Comparison of ENCODE assay signal across 8 cellular contexts in the genomic region with DNA sequence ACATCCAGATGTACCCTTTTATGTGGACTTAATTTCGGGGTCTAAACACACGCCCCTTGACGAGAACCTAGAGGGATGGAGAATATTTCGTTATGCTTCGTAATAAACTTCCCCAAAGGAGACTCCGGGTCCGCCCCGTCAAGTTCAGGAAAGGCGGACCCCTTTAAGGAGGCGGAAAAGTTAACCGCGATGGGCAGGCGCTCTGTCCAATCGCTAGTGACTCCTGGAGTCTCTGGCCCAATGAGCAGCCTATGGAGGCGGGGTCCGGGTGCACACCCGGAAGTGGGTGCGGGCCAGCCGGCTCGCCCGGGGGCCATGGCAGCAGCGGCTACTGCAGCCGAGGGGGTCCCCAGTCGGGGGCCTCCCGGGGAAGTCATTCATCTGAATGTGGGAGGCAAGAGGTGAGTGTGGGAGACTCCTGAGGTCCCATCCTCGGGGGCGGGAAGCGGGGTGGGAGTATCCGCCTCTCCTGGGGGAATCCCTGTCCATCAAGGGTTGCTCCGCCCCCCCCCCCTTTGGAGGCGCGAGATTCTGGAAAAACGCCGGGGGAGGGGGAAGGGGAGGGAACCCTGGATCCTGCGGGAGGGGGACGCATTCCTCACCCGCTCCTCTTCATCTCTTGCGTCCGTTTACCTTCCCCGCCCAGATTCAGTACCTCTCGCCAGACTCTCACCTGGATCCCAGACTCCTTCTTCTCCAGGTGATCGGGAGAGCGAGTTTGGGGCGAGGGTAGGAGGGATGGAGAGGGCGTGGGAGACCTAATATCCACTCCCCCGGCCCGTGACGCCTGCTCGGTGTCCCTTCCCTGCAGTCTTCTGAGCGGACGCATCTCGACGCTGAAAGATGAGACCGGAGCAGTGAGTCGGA. TPM values are rescaled to one million over a fixed set of nuclear protein-coding genes. Genes with fewer than 3 reads are reported as not detected.
DNase-seq lines count a peak whose midpoint lies in the region; ATAC-seq and TF ChIP-seq lines count a peak whose summit lies in the region.

SHKBP1 (plus strand) TSS at position 289 of the 867 bp plus-strand sequence; CDS start at position 316, 27 bp downstream.

- peaks cover 0 to 37% (median 10%) of the 10 kb centered on the region in 9 donors for H3K36me3 ChIP-seq in heart right ventricle

- H3K27me3 Mint-ChIP-seq in progenitor cell of endocrine pancreas, result peaks cover 2% of the 10 kb centered on the region

- peaks cover 5% of the 10 kb centered on the region for H3K4me1 Mint-ChIP-seq in progenitor cell of endocrine pancreas (ENCODE audit: low read depth)

- 1% methylated on average over 49 to 54 of the region's 55 CpGs for WGBS in heart right ventricle, 2 donors

- in situ Hi-C loops in GM13976 (cut with MboI; ENCODE audit: low sequenced_read_pairs, unreplicated experiment), result no loop called here

- peak; percentile 96 for ATAC-seq in HG02884 (IDR thresholded peaks at IDR 0.05; ENCODE audit: unreplicated experiment)
- peak; percentile 97 to 99 (median 99) for ATAC-seq in heart right ventricle

- no peaks in the 10 kb centered on the region for H3K9me3 Mint-ChIP-seq in progenitor cell of endocrine pancreas (ENCODE audit: low read depth)

- H3K4me3 ChIP-seq in heart right ventricle, result peak within 1 kb of the TSS; percentile 23 to 85 (median 74)

- no peaks in the 10 kb centered on the region for H3K27me3 ChIP-seq in heart right ventricle

- H3K27ac Mint-ChIP-seq in progenitor cell of endocrine pancreas, result peak within 1 kb of the TSS; percentile 80

- H3K36me3 Mint-ChIP-seq in progenitor cell of endocrine pancreas (ENCODE audit: insufficient read depth), result peaks cover 6% of the 10 kb centered on the region

- TF ChIP-seq CTCF in GM13976 (IDR thresholded peaks at IDR 0.05; ENCODE audit: borderline replicate concordance, control extremely low read depth, extremely low read depth, insufficient read depth, missing control alignments) (no peak), heart right ventricle (IDR thresholded peaks at IDR 0.05) (no peak), progenitor cell of endocrine pancreas (IDR thresholded peaks at IDR 0.05; ENCODE audit: unreplicated experiment) (no peak)

- no peaks in the 10 kb centered on the region for H3K9me3 ChIP-seq in heart right ventricle

- H3K27ac ChIP-seq in heart right ventricle, result peak within 1 kb of the TSS in 9 of 10 donors; percentile 62 to 93 (median 85)

- H3K4me1 ChIP-seq in heart right ventricle, result peaks cover 0 to 38% (median 13%) of the 10 kb centered on the region in 9 donors

- peak within 1 kb of the TSS; percentile 83 for H3K4me3 Mint-ChIP-seq in progenitor cell of endocrine pancreas (ENCODE audit: low read depth)

- intact Hi-C loops in T-helper 1 cell treated with Interleukin-12 subunit alpha and Interleukin-12 subunit beta and Interleukin-4 antibody, amounts not matched to agents 30 ng/mL and 1 ng/mL, for 36 hours (cut with micrococcal nuclease), result loop anchor here (1.0 to 10.0 kb wide), 8 partner anchors 8 to 1452 kb away; partner anchors contain the start of genes AKT2, C19orf47, PAK4 and PLD3
- intact Hi-C loops in heart right ventricle (cut with DNase I), result loop anchor here in 1 of 10 donors (5.0 kb wide), 1 partner anchor 35 kb away; no protein-coding TSS in a partner anchor

- peak; percentile 100 for DNase-seq in GM13976 (ENCODE audit: low spot score)
- DNase-seq in NCI-H146 treated with DMSO at 0.1 percent for 48 hours (lab: John Stamatoyannopoulos, UW; ENCODE audit: unreplicated experiment), result peak; percentile 91
- DNase-seq in amniotic epithelial cell (ENCODE audit: low read depth), result peak; percentile 90
- peak; percentile 96 for DNase-seq in heart right ventricle
- peak; percentile 90 for DNase-seq in progenitor cell of endocrine pancreas (ENCODE audit: low spot score, unreplicated experiment)
- DNase-seq in ureter (ENCODE audit: low spot score), result peak; percentile 95

RNA-seq across cellular contexts. Expression of gene SHKBP1, which starts in this region (rescaled TPM):
- total RNA-seq in T-helper 1 cell treated with Interleukin-12 subunit alpha and Interleukin-12 subunit beta and Interleukin-4 antibody, amounts not matched to agents 30 ng/mL and 1 ng/mL, for 36 hours, result 156 and 166 TPM in 2 replicates
- total RNA-seq in heart right ventricle, result 10 to 100 TPM; 12.0 to 31.5 (median 15.9) TPM
- 10 to 100 TPM; 42.8 to 43.1 TPM for polyA plus RNA-seq in heart right ventricle
- 102 and 114 TPM in 2 replicates for total RNA-seq in progenitor cell of endocrine pancreas
- total RNA-seq in ureter, result 61.2 TPM

Comparison
In these comparisons a context has a peak if more than half of its experiments do, and no peak if none do; other contexts are left out.
1. Peak in every context shown above with its lines: DNase-seq, ATAC-seq, H3K4me3 ChIP-seq and H3K27ac ChIP-seq.